15 cellular contexts compared by ENCODE assay signal in genomic region chr3:122502139-122502538, GRCh38.
"Had no signal": no experiment of that assay in that cellular context is flagged by ENCODE, and none has a peak within 500 bp of the region (broad histone marks: within the 10 kb centered on the region; RNA-seq: fewer than 3 reads in every experiment).

No MANE protein-coding gene starts in this region.

- H3K27ac ChIP-seq: left lung, right lobe of liver, upper lobe of left lung, VCaP had no signal

- FAIRE-seq: frontal cortex had no signal

- H3K27me3 ChIP-seq: left lung, right lobe of liver, upper lobe of left lung had no signal

- H3K4me3 ChIP-seq: left lung, right lobe of liver, upper lobe of left lung had no signal

- H3K9me3 ChIP-seq: left lung, right lobe of liver, SK-N-SH, upper lobe of left lung had no signal

- DNase-seq: activated CD4-positive, alpha-beta memory T cell treated with anti-CD3 and anti-CD28 coated beads, Interleukin-2, amount 10 ng/mL, durations not matched to agents 7 days and 5 days; activated CD4-positive, alpha-beta T cell treated with anti-CD3 and anti-CD28 coated beads for 36 hours; activated effector memory CD4-positive, alpha-beta T cell treated with Interleukin-2 at 50 U/mL for 16 hours; activated T-cell treated with anti-CD3 and anti-CD28 coated beads, Interleukin-2, amount 50 U/mL, for 4 hours; caudate nucleus; cortex of kidney; effector CD8-positive, alpha-beta T cell; islet precursor cell; left lung; right lobe of liver; SK-N-SH; upper lobe of left lung had no signal

- ATAC-seq: activated CD4-positive, alpha-beta T cell treated with anti-CD3 and anti-CD28 coated beads for 36 hours; activated naive CD4-positive, alpha-beta T cell treated with anti-CD3 and anti-CD28 coated beads, Interleukin-2, amount 50 U/mL, for 72 hours; activated T-cell treated with anti-CD3 and anti-CD28 coated beads, Interleukin-2, amount 50 U/mL, for 4 hours; left lung; right lobe of liver had no signal

- H3K36me3 ChIP-seq: left lung, right lobe of liver, upper lobe of left lung had no signal
